ENCODE assay signal across 8 cellular contexts in the genomic region with DNA sequence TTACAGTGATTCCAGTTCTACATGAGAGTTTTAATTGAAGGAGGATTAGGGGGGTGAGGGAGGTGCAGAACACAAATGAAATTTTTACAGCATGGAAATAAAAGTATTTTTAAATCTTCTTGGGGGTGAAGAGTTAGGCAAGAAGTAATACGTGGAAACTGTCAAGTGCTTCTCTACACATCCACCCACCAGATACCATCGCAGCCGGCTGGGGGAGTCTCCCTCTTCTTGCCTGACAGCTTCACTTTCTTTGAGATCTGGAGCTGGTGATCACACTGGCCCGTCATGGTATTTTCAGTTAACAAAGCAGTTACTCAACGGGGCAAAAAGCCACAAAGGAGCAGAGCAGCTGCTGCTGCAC. TPM values are rescaled to one million over a fixed set of nuclear protein-coding genes. Genes with fewer than 3 reads are reported as not detected.
DNase-seq lines count a peak whose midpoint lies in the region; ATAC-seq and TF ChIP-seq lines count a peak whose summit lies in the region.

No MANE protein-coding gene starts in this region.

- peaks cover 45% of the 10 kb centered on the region for H3K4me1 Mint-ChIP-seq in activated CD4-positive, alpha-beta T cell treated with anti-CD3 and anti-CD28 coated beads, Interleukin-2, amount 10 ng/mL, durations not matched to agents 7 days and 5 days
- H3K4me1 Mint-ChIP-seq in activated B cell treated with CpG ODN at 0.5 μM for 24 hours (peaks cover 35% of the 10 kb centered on the region), glutamatergic neuron (ENCODE audit: low read depth, unreplicated experiment) (peaks cover 9% of the 10 kb centered on the region)
- H3K4me1 Mint-ChIP-seq in stimulated activated effector memory CD8-positive, alpha-beta T cell treated with anti-CD3 and anti-CD28 coated beads, Interleukin-12 subunit alpha, Interleukin-12 subunit beta, amount 100 ng/mL, for 72 hours = peaks cover 45% of the 10 kb centered on the region

- no peaks in the 10 kb centered on the region for H3K9me3 Mint-ChIP-seq in activated CD4-positive, alpha-beta T cell treated with anti-CD3 and anti-CD28 coated beads, Interleukin-2, amount 10 ng/mL, durations not matched to agents 7 days and 5 days
- H3K9me3 Mint-ChIP-seq in activated B cell treated with CpG ODN at 0.5 μM for 24 hours = no peaks in the 10 kb centered on the region
- H3K9me3 Mint-ChIP-seq in glutamatergic neuron (ENCODE audit: unreplicated experiment) = peaks cover 26% of the 10 kb centered on the region
- no peaks in the 10 kb centered on the region for H3K9me3 Mint-ChIP-seq in stimulated activated effector memory CD8-positive, alpha-beta T cell treated with anti-CD3 and anti-CD28 coated beads, Interleukin-12 subunit alpha, Interleukin-12 subunit beta, amount 100 ng/mL, for 72 hours

- no peak for ATAC-seq in activated B cell treated with CpG ODN at 0.5 μM for 24 hours (ENCODE audit: low read depth)
- ATAC-seq in stimulated activated effector memory CD8-positive, alpha-beta T cell treated with anti-CD3 and anti-CD28 coated beads, Interleukin-12 subunit alpha, Interleukin-12 subunit beta, amount 100 ng/mL, for 72 hours = no peak
- ATAC-seq in HG03175 (IDR thresholded peaks at IDR 0.05; ENCODE audit: unreplicated experiment) = no peak

- POLR2A ChIA-PET in activated CD4-positive, alpha-beta T cell treated with anti-CD3 and anti-CD28 coated beads, Interleukin-2, amount 10 ng/mL, durations not matched to agents 7 days and 5 days (lab: Charles Lee) = interaction anchor here (0.7 kb wide), 1 partner anchor 33 kb away, joined by 3 read pairs; no protein-coding TSS in a partner anchor
- POLR2A ChIA-PET in activated B cell treated with CpG ODN at 0.5 μM for 24 hours (lab: Charles Lee) = interaction anchor here (0.6 to 7.3 kb wide), 30 partner anchors 8 to 656 kb away, joined by 3 to 110 read pairs (median 5); a partner anchor contains a TSS
- POLR2A ChIA-PET in GM10248 (lab: Yijun Ruan, JAX) = interaction anchor here (0.5 to 0.8 kb wide), 3 partner anchors 10 to 139 kb away, joined by 4 read pairs; no protein-coding TSS in a partner anchor

- TF ChIP-seq CTCF in activated B cell treated with CpG ODN at 0.5 μM for 24 hours (IDR thresholded peaks at IDR 0.05) (no peak), glutamatergic neuron (IDR thresholded peaks at IDR 0.05; ENCODE audit: partially characterized antibody, unreplicated experiment) (no peak), GM10248 (IDR thresholded peaks at IDR 0.05; ENCODE audit: control extremely low read depth, extremely low read depth, low read depth, missing control alignments) (no peak)

- H3K36me3 Mint-ChIP-seq in activated CD4-positive, alpha-beta T cell treated with anti-CD3 and anti-CD28 coated beads, Interleukin-2, amount 10 ng/mL, durations not matched to agents 7 days and 5 days (ENCODE audit: low read depth) = no peaks in the 10 kb centered on the region
- H3K36me3 Mint-ChIP-seq in activated B cell treated with CpG ODN at 0.5 μM for 24 hours (ENCODE audit: low read depth) (peaks cover 27% of the 10 kb centered on the region), glutamatergic neuron (ENCODE audit: unreplicated experiment) (no peaks in the 10 kb centered on the region)
- H3K36me3 Mint-ChIP-seq in stimulated activated effector memory CD8-positive, alpha-beta T cell treated with anti-CD3 and anti-CD28 coated beads, Interleukin-12 subunit alpha, Interleukin-12 subunit beta, amount 100 ng/mL, for 72 hours = peaks cover 50% of the 10 kb centered on the region

- H3K27me3 Mint-ChIP-seq in activated CD4-positive, alpha-beta T cell treated with anti-CD3 and anti-CD28 coated beads, Interleukin-2, amount 10 ng/mL, durations not matched to agents 7 days and 5 days = peaks cover 45% of the 10 kb centered on the region
- H3K27me3 Mint-ChIP-seq in activated B cell treated with CpG ODN at 0.5 μM for 24 hours (no peaks in the 10 kb centered on the region), glutamatergic neuron (ENCODE audit: unreplicated experiment) (peaks cover 26% of the 10 kb centered on the region)

- CTCF ChIA-PET in activated CD4-positive, alpha-beta T cell treated with anti-CD3 and anti-CD28 coated beads, Interleukin-2, amount 10 ng/mL, durations not matched to agents 7 days and 5 days (lab: Charles Lee) = interaction anchor here (0.9 to 2.3 kb wide), 3 partner anchors 8 to 92 kb away, joined by 3 to 11 read pairs (median 5); no protein-coding TSS in a partner anchor
- CTCF ChIA-PET in activated B cell treated with CpG ODN at 0.5 μM for 24 hours (lab: Charles Lee) = interaction anchor here (0.6 to 1.8 kb wide), 5 partner anchors 8 to 637 kb away, joined by 3 to 8 read pairs (median 4); no protein-coding TSS in a partner anchor
- CTCF ChIA-PET in GM10248 (lab: Yijun Ruan, JAX) = interaction anchor here (0.7 to 1.3 kb wide), 7 partner anchors 8 to 636 kb away, joined by 3 to 5 read pairs (median 4); no protein-coding TSS in a partner anchor

- H3K27ac Mint-ChIP-seq in activated CD4-positive, alpha-beta T cell treated with anti-CD3 and anti-CD28 coated beads, Interleukin-2, amount 10 ng/mL, durations not matched to agents 7 days and 5 days = peak overlapping the region; percentile 92
- H3K27ac Mint-ChIP-seq in activated B cell treated with CpG ODN at 0.5 μM for 24 hours (peak overlapping the region; percentile 97), glutamatergic neuron (ENCODE audit: unreplicated experiment) (peak overlapping the region; percentile 98)
- peak overlapping the region; percentile 74 for H3K27ac Mint-ChIP-seq in stimulated activated effector memory CD8-positive, alpha-beta T cell treated with anti-CD3 and anti-CD28 coated beads, Interleukin-12 subunit alpha, Interleukin-12 subunit beta, amount 100 ng/mL, for 72 hours

- DNase-seq in activated CD4-positive, alpha-beta T cell treated with anti-CD3 and anti-CD28 coated beads, Interleukin-2, amount 10 ng/mL, durations not matched to agents 7 days and 5 days = no peak
- DNase-seq in activated CD4-positive, alpha-beta T cell treated with anti-CD3 and anti-CD28 coated beads for 48 hours = no peak
- no peak for DNase-seq in activated B cell treated with CpG ODN at 0.5 μM for 24 hours
- DNase-seq in glutamatergic neuron = no peak
- no peak for DNase-seq in stimulated activated effector memory CD8-positive, alpha-beta T cell treated with anti-CD3 and anti-CD28 coated beads, Interleukin-12 subunit alpha, Interleukin-12 subunit beta, amount 100 ng/mL, for 72 hours (ENCODE audit: low spot score in 2 of 2)
- no peak for DNase-seq in NCI-H1105 (lab: John Stamatoyannopoulos, UW)
- no peak for DNase-seq in GM10248 (ENCODE audit: extremely low spot score)

- intact Hi-C loops in activated B cell treated with CpG ODN at 0.5 μM for 24 hours (cut with micrococcal nuclease) = loop anchor here (1.0 kb wide), 10 partner anchors 12 to 635 kb away; a partner anchor contains a TSS

- H3K4me3 Mint-ChIP-seq in activated CD4-positive, alpha-beta T cell treated with anti-CD3 and anti-CD28 coated beads, Interleukin-2, amount 10 ng/mL, durations not matched to agents 7 days and 5 days = peak overlapping the region; percentile 94
- H3K4me3 Mint-ChIP-seq in activated B cell treated with CpG ODN at 0.5 μM for 24 hours (peak overlapping the region; percentile 96), glutamatergic neuron (ENCODE audit: unreplicated experiment) (peak overlapping the region; percentile 97)
- H3K4me3 Mint-ChIP-seq in stimulated activated effector memory CD8-positive, alpha-beta T cell treated with anti-CD3 and anti-CD28 coated beads, Interleukin-12 subunit alpha, Interleukin-12 subunit beta, amount 100 ng/mL, for 72 hours = peak overlapping the region; percentile 98

RNA-seq across cellular contexts. Expression of a gene that starts 2.6 kb away (rescaled TPM):
- total RNA-seq in activated CD4-positive, alpha-beta T cell treated with anti-CD3 and anti-CD28 coated beads, Interleukin-2, amount 10 ng/mL, durations not matched to agents 7 days and 5 days = under 1 TPM; 0.17 to 0.29 TPM
- total RNA-seq in activated B cell treated with CpG ODN at 0.5 μM for 24 hours = 20.7 and 21.5 TPM in 2 replicates
- total RNA-seq in glutamatergic neuron (ENCODE audit: unreplicated experiment) = 4.1 TPM
